ENCODE assay signal across 8 cellular contexts in the genomic region with DNA sequence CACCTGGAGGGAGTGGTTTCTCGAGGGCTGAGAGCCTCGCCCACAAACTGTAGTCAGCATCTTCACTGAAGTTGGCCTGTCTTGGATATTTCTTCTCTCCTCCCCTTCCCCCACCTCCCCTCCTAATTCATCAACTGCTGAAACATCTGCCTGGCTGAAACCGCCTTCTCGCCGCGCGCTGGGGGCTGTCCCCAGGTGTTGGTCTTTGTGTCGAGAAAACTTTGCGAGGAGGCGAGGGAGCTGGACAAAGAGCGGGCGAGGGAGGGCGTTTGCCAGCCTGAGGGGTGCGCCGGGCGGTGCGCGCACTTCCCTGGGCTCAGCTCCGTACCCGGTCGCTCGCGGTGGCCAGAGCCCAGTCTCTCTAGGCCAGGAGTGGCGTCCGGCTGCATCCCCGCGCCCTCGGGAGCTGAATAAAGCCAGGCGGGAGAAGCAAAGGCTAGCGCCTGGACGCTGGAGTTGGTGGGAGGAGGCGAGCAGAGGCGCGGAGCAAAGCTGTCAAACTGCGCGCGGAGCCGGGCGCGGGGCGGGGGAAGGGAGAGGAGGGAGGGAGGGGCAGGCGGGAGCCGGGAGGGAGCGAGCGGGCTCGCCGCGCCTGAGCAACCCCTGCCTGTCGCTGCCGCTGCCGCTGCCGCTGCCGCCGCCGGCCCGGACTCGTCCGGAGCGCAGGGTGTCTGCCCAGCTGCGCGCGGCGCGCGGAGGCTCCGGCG. TPM values are rescaled to one million over a fixed set of nuclear protein-coding genes. Genes with fewer than 3 reads are reported as not detected.
DNase-seq lines count a peak whose midpoint lies in the region; ATAC-seq and TF ChIP-seq lines count a peak whose summit lies in the region.

ST8SIA2 (plus strand) TSS at position 595 of the 707 bp plus-strand sequence. CDS start 184 bp downstream, outside the sequence.

- H3K27ac Mint-ChIP-seq in CD14-positive monocyte (no peak within 1 kb of the TSS), chondrocyte (ENCODE audit: unreplicated experiment) (no peak within 1 kb of the TSS), mesothelial cell of epicardium (no peak within 1 kb of the TSS)

- DNase-seq in CD14-positive monocyte (ENCODE audit: low spot score), result no peak
- peak; percentile 42 for DNase-seq in M059J (ENCODE audit: low read depth)
- DNase-seq in chondrocyte (ENCODE audit: low spot score), result no peak
- DNase-seq in mesothelial cell of epicardium (ENCODE audit: low spot score in 2 of 2, unreplicated experiment in 2 of 2), result peak; percentile 52 to 70
- DNase-seq in hippocampal formation (lab: John Stamatoyannopoulos, UW), result no peak
- DNase-seq in stimulated activated CD8-positive, alpha-beta memory T cell treated with anti-CD3 and anti-CD28 coated beads, Interleukin-4, amount 100 ng/mL, for 48 hours, result no peak
- no peak for DNase-seq in SIG-M5 (lab: John Stamatoyannopoulos, UW)

- H3K4me3 Mint-ChIP-seq in CD14-positive monocyte (peak within 1 kb of the TSS; percentile 34 to 92), chondrocyte (ENCODE audit: unreplicated experiment) (peak within 1 kb of the TSS; percentile 87), mesothelial cell of epicardium (peak within 1 kb of the TSS; percentile 93)

- intact Hi-C loops in CD14-positive monocyte (cut with micrococcal nuclease), result no loop called here

- H3K4me1 Mint-ChIP-seq in CD14-positive monocyte (peaks cover 3% of the 10 kb centered on the region), chondrocyte (ENCODE audit: low read depth) (peaks cover 18% of the 10 kb centered on the region), mesothelial cell of epicardium (peaks cover 17% of the 10 kb centered on the region)

- no peaks in the 10 kb centered on the region for H3K36me3 Mint-ChIP-seq in CD14-positive monocyte
- H3K36me3 Mint-ChIP-seq in chondrocyte (ENCODE audit: low read depth), result no peaks in the 10 kb centered on the region
- peaks cover 3% of the 10 kb centered on the region for H3K36me3 Mint-ChIP-seq in mesothelial cell of epicardium

- no peak for ATAC-seq in HG03378 (IDR thresholded peaks at IDR 0.05; ENCODE audit: unreplicated experiment)

- H3K9me3 Mint-ChIP-seq in CD14-positive monocyte, result peaks cover 0 to 9% (median 2%) of the 10 kb centered on the region in 7 donors
- no peaks in the 10 kb centered on the region for H3K9me3 Mint-ChIP-seq in chondrocyte (ENCODE audit: low read depth)
- peaks cover 5% of the 10 kb centered on the region for H3K9me3 Mint-ChIP-seq in mesothelial cell of epicardium

- TF ChIP-seq CTCF in CD14-positive monocyte (IDR thresholded peaks at IDR 0.05) (no peak), chondrocyte (IDR thresholded peaks at IDR 0.05) (no peak), mesothelial cell of epicardium (IDR thresholded peaks at IDR 0.05; ENCODE audit: unreplicated experiment) (no peak)

- H3K27me3 Mint-ChIP-seq in CD14-positive monocyte (ENCODE audit: low read depth in 3 of 3), result peaks cover 71 to 75% (median 72%) of the 10 kb centered on the region in 3 donors
- H3K27me3 Mint-ChIP-seq in chondrocyte (ENCODE audit: low read depth), result peaks cover 55% of the 10 kb centered on the region
- H3K27me3 Mint-ChIP-seq in mesothelial cell of epicardium (ENCODE audit: low read depth), result peaks cover 95% of the 10 kb centered on the region

RNA-seq across cellular contexts. Expression of gene ST8SIA2, which starts in this region (rescaled TPM):
- not detected for polyA plus RNA-seq in CD14-positive monocyte
- total RNA-seq in M059J (2014; rRNA removed; shearing (Covaris generic)), result 0.57 and 1.5 TPM in 2 replicates
- total RNA-seq in chondrocyte, result 2.4 to 6.2 TPM (median 4.5 TPM) in 3 replicates
- total RNA-seq in mesothelial cell of epicardium, result 10.8 to 12.1 TPM (median 11.6 TPM) in 3 replicates

Comparison
In these comparisons a context has a peak if more than half of its experiments do, and no peak if none do; other contexts are left out.
1. DNase-seq: peak in M059J (single experiment) and mesothelial cell of epicardium (2 of 2); none in CD14-positive monocyte (single experiment), chondrocyte (single experiment), hippocampal formation (0 of 2), stimulated activated CD8-positive, alpha-beta memory T cell treated with anti-CD3 and anti-CD28 coated beads, Interleukin-4, amount 100 ng/mL, for 48 hours (single experiment) and SIG-M5 (single experiment).
2. Peak in every context shown above with its lines, with median percentiles within 50 percentile points of each other: H3K4me3 Mint-ChIP-seq.